Comparison of ENCODE assay signal across 12 cellular contexts in the genomic region with DNA sequence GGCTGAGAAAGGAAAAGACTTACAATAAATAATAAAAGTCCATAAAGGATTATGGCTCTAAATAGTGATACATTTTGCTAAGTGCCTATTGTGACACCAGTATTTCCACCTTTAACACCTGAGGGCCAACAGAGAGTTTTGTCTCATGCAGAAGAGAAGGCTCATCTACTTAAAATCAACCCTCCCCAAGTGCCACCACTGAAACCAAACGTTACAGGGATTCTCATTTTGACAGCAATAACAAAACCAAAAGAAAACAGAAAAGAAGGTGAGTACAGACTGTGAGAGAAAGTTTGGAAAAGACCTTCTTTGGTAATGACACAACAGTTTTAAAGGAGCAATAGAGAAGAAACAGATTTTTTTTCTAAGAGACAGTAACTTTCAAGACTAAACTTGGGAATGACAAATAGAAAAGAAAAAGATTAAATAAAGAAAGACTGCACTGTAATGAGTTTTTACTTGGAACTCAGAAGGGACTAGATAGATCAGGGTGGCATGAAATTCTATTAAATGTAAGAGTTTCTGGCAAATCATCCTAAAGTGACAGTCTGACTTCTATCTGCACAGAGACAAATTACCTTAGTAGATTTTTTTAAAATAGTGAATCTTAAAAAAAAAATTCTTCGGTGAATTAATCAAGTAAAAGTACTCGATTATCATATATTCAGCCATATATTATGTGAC.
DNase-seq lines count a peak whose midpoint lies in the region; ATAC-seq and TF ChIP-seq lines count a peak whose summit lies in the region.
"Had no signal": no experiment of that assay in that cellular context is flagged by ENCODE, and none has a peak within 500 bp of the region (broad histone marks: within the 10 kb centered on the region; RNA-seq: fewer than 3 reads in every experiment).

No MANE protein-coding gene starts in this region.

- peaks cover 56% of the 10 kb centered on the region for H3K36me3 Mint-ChIP-seq in WTC11

- H3K4me3 ChIP-seq in GM12865 (ENCODE audit: low read depth, low read length), result peak overlapping the region; percentile 1; the same call in 1 of the 2 replicates

- H3K27ac Mint-ChIP-seq in WTC11, result peak overlapping the region; percentile 63

- ATAC-seq in GM19372 (IDR thresholded peaks at IDR 0.05; ENCODE audit: low read depth, unreplicated experiment) (peak; percentile 66), HG02981 (IDR thresholded peaks at IDR 0.05; ENCODE audit: unreplicated experiment) (peak; percentile 69), WTC11 (no peak)
- ATAC-seq: esophagus mucosa had no signal

- H3K9me3 Mint-ChIP-seq in WTC11, result peaks cover 18% of the 10 kb centered on the region

- DNase-seq in GM12865 (ENCODE audit: low read depth), result peak; percentile 86
- no peak for DNase-seq in WTC11 (ENCODE audit: low spot score)
- no peak for DNase-seq in middle frontal gyrus (ENCODE audit: extremely low spot score, low spot score)
- DNase-seq in foreskin melanocyte, result no peak
- DNase-seq in NCI-H748 treated with DMSO at 0.1 percent for 48 hours (lab: John Stamatoyannopoulos, UW), result no peak
- no peak for DNase-seq in DMS153 (lab: John Stamatoyannopoulos, UW)
- DNase-seq: activated gamma-delta T cell treated with Interleukin-2 at 50 U/mL for 16 hours, Calu3, Right ventricle myocardium superior had no signal

- POLR2A ChIA-PET in WTC11 (lab: Charles Lee), result no interaction called here

- CTCF ChIA-PET in WTC11 (lab: Charles Lee), result no interaction called here

- TF ChIP-seq CTCF in GM12865 (IDR thresholded peaks at IDR 0.05; ENCODE audit: insufficient read depth, low read depth, low read length, missing control alignments) (no peak), WTC11 (IDR thresholded peaks at IDR 0.05) (no peak)

- H3K27me3 Mint-ChIP-seq in WTC11 (ENCODE audit: low read depth), result peaks cover 6% of the 10 kb centered on the region; the same call in 1 of the 2 replicates

- H3K4me3 Mint-ChIP-seq in WTC11, result no peak overlapping the region

- peaks cover 60% of the 10 kb centered on the region for H3K4me1 Mint-ChIP-seq in WTC11

TF ChIP-seq in WTC11, 78 proteins besides CTCF, POLR2A, EP300 and RAD21:
- TF ChIP-seq TEAD1 (CRISPR knock-in tag; IDR thresholded peaks at IDR 0.05) (no peak), ZBTB21 (CRISPR knock-in tag; IDR thresholded peaks at IDR 0.05; ENCODE audit: borderline replicate concordance) (no peak), ZNF671 (CRISPR knock-in tag; IDR thresholded peaks at IDR 0.05) (no peak), NFATC4 (CRISPR knock-in tag; IDR thresholded peaks at IDR 0.05) (no peak), ZNF416 (CRISPR knock-in tag; IDR thresholded peaks at IDR 0.05) (no peak), NFYB (CRISPR knock-in tag; conservative IDR thresholded peaks at IDR 0.05; ENCODE audit: low read depth) (no peak), SP1 (CRISPR knock-in tag; conservative IDR thresholded peaks at IDR 0.05) (no peak), EMX1 (CRISPR knock-in tag; IDR thresholded peaks at IDR 0.05) (no peak)
- TF ChIP-seq, protein P1, sequence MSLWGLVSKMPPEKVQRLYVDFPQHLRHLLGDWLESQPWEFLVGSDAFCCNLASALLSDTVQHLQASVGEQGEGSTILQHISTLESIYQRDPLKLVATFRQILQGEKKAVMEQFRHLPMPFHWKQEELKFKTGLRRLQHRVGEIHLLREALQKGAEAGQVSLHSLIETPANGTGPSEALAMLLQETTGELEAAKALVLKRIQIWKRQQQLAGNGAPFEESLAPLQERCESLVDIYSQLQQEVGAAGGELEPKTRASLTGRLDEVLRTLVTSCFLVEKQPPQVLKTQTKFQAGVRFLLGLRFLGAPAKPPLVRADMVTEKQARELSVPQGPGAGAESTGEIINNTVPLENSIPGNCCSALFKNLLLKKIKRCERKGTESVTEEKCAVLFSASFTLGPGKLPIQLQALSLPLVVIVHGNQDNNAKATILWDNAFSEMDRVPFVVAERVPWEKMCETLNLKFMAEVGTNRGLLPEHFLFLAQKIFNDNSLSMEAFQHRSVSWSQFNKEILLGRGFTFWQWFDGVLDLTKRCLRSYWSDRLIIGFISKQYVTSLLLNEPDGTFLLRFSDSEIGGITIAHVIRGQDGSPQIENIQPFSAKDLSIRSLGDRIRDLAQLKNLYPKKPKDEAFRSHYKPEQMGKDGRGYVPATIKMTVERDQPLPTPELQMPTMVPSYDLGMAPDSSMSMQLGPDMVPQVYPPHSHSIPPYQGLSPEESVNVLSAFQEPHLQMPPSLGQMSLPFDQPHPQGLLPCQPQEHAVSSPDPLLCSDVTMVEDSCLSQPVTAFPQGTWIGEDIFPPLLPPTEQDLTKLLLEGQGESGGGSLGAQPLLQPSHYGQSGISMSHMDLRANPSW (CRISPR knock-in tag; conservative IDR thresholded peaks at IDR 0.05; ENCODE audit: low read depth), result no peak
- TF ChIP-seq, protein P2, sequence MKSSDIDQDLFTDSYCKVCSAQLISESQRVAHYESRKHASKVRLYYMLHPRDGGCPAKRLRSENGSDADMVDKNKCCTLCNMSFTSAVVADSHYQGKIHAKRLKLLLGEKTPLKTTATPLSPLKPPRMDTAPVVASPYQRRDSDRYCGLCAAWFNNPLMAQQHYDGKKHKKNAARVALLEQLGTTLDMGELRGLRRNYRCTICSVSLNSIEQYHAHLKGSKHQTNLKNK (CRISPR knock-in tag; IDR thresholded peaks at IDR 0.05), result no peak
- TF ChIP-seq, protein P3, sequence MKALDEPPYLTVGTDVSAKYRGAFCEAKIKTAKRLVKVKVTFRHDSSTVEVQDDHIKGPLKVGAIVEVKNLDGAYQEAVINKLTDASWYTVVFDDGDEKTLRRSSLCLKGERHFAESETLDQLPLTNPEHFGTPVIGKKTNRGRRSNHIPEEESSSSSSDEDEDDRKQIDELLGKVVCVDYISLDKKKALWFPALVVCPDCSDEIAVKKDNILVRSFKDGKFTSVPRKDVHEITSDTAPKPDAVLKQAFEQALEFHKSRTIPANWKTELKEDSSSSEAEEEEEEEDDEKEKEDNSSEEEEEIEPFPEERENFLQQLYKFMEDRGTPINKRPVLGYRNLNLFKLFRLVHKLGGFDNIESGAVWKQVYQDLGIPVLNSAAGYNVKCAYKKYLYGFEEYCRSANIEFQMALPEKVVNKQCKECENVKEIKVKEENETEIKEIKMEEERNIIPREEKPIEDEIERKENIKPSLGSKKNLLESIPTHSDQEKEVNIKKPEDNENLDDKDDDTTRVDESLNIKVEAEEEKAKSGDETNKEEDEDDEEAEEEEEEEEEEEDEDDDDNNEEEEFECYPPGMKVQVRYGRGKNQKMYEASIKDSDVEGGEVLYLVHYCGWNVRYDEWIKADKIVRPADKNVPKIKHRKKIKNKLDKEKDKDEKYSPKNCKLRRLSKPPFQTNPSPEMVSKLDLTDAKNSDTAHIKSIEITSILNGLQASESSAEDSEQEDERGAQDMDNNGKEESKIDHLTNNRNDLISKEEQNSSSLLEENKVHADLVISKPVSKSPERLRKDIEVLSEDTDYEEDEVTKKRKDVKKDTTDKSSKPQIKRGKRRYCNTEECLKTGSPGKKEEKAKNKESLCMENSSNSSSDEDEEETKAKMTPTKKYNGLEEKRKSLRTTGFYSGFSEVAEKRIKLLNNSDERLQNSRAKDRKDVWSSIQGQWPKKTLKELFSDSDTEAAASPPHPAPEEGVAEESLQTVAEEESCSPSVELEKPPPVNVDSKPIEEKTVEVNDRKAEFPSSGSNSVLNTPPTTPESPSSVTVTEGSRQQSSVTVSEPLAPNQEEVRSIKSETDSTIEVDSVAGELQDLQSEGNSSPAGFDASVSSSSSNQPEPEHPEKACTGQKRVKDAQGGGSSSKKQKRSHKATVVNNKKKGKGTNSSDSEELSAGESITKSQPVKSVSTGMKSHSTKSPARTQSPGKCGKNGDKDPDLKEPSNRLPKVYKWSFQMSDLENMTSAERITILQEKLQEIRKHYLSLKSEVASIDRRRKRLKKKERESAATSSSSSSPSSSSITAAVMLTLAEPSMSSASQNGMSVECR (CRISPR knock-in tag; IDR thresholded peaks at IDR 0.05; ENCODE audit: borderline replicate concordance), result no peak
